In genomic region chr22:19128946-19129727, GRCh38 we compare ENCODE assay signal across 23 cellular contexts. TPM values are rescaled to one million over a fixed set of nuclear protein-coding genes. Genes with fewer than 3 reads are reported as not detected.
"Had no signal": no experiment of that assay in that cellular context is flagged by ENCODE, and none has a peak within 500 bp of the region (broad histone marks: within the 10 kb centered on the region; RNA-seq: fewer than 3 reads in every experiment).

No MANE protein-coding gene starts in this region.

- H3K27ac ChIP-seq: left lung, neural progenitor cell, prostate gland, right atrium auricular region, SJCRH30 had no signal

- FAIRE-seq: astrocyte, kidney had no signal

- H3K9me3 Mint-ChIP-seq: effector memory CD8-positive, alpha-beta T cell; memory B cell; naive B cell; neural progenitor cell; stimulated activated naive CD8-positive, alpha-beta T cell treated with anti-CD3 and anti-CD28 coated beads, Interleukin-15, Interleukin-2, amounts not matched to agents 100 ng/mL and 50 ng/mL, for 24 hours; T-helper 1 cell treated with Interleukin-12 subunit alpha and Interleukin-12 subunit beta and Interleukin-4 antibody, amounts not matched to agents 30 μg/mL and 1 μg/mL, for 36 hours had no signal

- H2AFZ ChIP-seq: neural progenitor cell had no signal

- H3K9me3 ChIP-seq: left lung, mucosa of descending colon, prostate gland, right atrium auricular region, SJCRH30 had no signal

- H3K36me3 Mint-ChIP-seq: naive B cell had no signal

- H3K9ac ChIP-seq: neural progenitor cell had no signal

- H3K4me1 ChIP-seq: left lung, neural progenitor cell, prostate gland, right atrium auricular region, SJCRH30 had no signal

- H3K36me3 ChIP-seq: neural progenitor cell had no signal

- H3K4me2 ChIP-seq: neural progenitor cell had no signal

- H3K4me3 ChIP-seq: left lung, mucosa of descending colon, neural progenitor cell, prostate gland, right atrium auricular region, SJCRH30 had no signal

- H3K27me3 ChIP-seq: left lung, neural progenitor cell, right atrium auricular region, SJCRH30 had no signal

- ATAC-seq: effector memory CD8-positive, alpha-beta T cell; left lung; mucosa of descending colon had no signal

- DNase-seq: activated CD4-positive, alpha-beta T cell treated with anti-CD3 and anti-CD28 coated beads, Interleukin-2, amount 50 U/mL, for 4 hours; activated CD4-positive, CD25-positive, alpha-beta regulatory T cell treated with anti-CD3 and anti-CD28 coated beads, Interleukin-2, amount 50 U/mL, for 72 hours; dermis blood vessel endothelial cell; effector memory CD8-positive, alpha-beta T cell; foreskin melanocyte; kidney; left lung; mucosa of descending colon; naive B cell; SJCRH30; stimulated activated CD4-positive, alpha-beta T cell treated with anti-CD3 and anti-CD28 coated beads, Interleukin-2, amount 100 ng/mL, for 24 hours; trophoblast cell had no signal

- H3K27ac Mint-ChIP-seq: memory B cell; stimulated activated naive CD8-positive, alpha-beta T cell treated with anti-CD3 and anti-CD28 coated beads, Interleukin-15, Interleukin-2, amounts not matched to agents 100 ng/mL and 50 ng/mL, for 24 hours; T-helper 1 cell treated with Interleukin-12 subunit alpha and Interleukin-12 subunit beta and Interleukin-4 antibody, amounts not matched to agents 30 μg/mL and 1 μg/mL, for 36 hours had no signal

RNA-seq across cellular contexts. Expression of gene TSSK2, which starts 2.0 kb away (rescaled TPM):
- total RNA-seq: activated CD8-positive, alpha-beta memory T cell treated with anti-CD3 and anti-CD28 coated beads for 36 hours; astrocyte; dermis blood vessel endothelial cell; kidney; left lung; mucosa of descending colon; osteocyte; right atrium auricular region; SJCRH30; temporal lobe had no signal

RNA-seq across cellular contexts. Expression of gene GSC2, which starts 21.0 kb away (rescaled TPM):
- total RNA-seq: activated CD8-positive, alpha-beta memory T cell treated with anti-CD3 and anti-CD28 coated beads for 36 hours; astrocyte; dermis blood vessel endothelial cell; kidney; left lung; mucosa of descending colon; osteocyte; right atrium auricular region; SJCRH30 had no signal
- polyA plus RNA-seq: adipose tissue had no signal
